Comparison of ENCODE assay signal across 10 cellular contexts in genomic region chr4:39464886-39465501, GRCh38. TPM values are rescaled to one million over a fixed set of nuclear protein-coding genes. Genes with fewer than 3 reads are reported as not detected.
DNase-seq lines count a peak whose midpoint lies in the region; ATAC-seq, FAIRE-seq and TF ChIP-seq lines count a peak whose summit lies in the region.
"Had no signal": no experiment of that assay in that cellular context is flagged by ENCODE, and none has a peak within 500 bp of the region (broad histone marks: within the 10 kb centered on the region; RNA-seq: fewer than 3 reads in every experiment).

No MANE protein-coding gene starts in this region.

- TF ChIP-seq CTCF in GM12878 (IDR thresholded peaks at IDR 0.05 in 2 of 3, conservative IDR thresholded peaks at IDR 0.05 in 1 of 3; ENCODE audit: control insufficient read depth in 2 of 3, extremely low read depth in 1 of 3, insufficient read depth in 1 of 3, low read depth in 3 of 3, low read length in 3 of 3), result no peak; a peak in 1 of 6 replicates

- FAIRE-seq in GM12878 (lab: Jason Lieb, UNC), result no peak
- FAIRE-seq: A204.1 had no signal

- BruUV-seq in GM12878 (replicated peaks; lab: Mats Ljungman, UMichigan), result no TSS peak

- peak; percentile 62 for ATAC-seq in GM12878
- no peak for ATAC-seq in HG02571 (IDR thresholded peaks at IDR 0.05; ENCODE audit: unreplicated experiment)

- H3K4me3 ChIP-seq in GM12878, result no peak overlapping the region

- H3K4me2 ChIP-seq in GM12878 (ENCODE audit: control insufficient read depth, insufficient read depth), result no peak overlapping the region

- H3K79me2 ChIP-seq in GM12878 (ENCODE audit: control insufficient read depth, insufficient read depth, low read length), result peaks cover 9% of the 10 kb centered on the region

- peaks cover 2 to 27% of the 10 kb centered on the region in 2 experiments; a peak in 3 of 4 replicates for H3K36me3 ChIP-seq in GM12878 (ENCODE audit: control insufficient read depth in 2 of 2, insufficient read depth in 2 of 2, low read length in 1 of 2)

- RAD21 ChIA-PET in GM12878 (lab: Charles Lee; ENCODE audit: unreplicated experiment), result no interaction called here

- peaks cover 5% of the 10 kb centered on the region for H3K4me1 ChIP-seq in GM12878 (ENCODE audit: control insufficient read depth, insufficient read depth, low read length)

- H3K9me3 ChIP-seq in GM12878 (replicated peaks; ENCODE audit: control insufficient read depth, insufficient read depth, low read length), result no peaks in the 10 kb centered on the region

- POLR2A ChIA-PET in GM12878 (lab: Charles Lee), result no interaction called here

- 96% methylated on average over 2 of the region's 2 CpGs for WGBS in GM12878 (ENCODE audit: insufficient coverage, insufficient replicate concordance, low lambda C conversion rate, missing lambda C conversion rate)

- no peak for TF ChIP-seq EP300 in GM12878 (IDR thresholded peaks at IDR 0.05; ENCODE audit: borderline replicate concordance in 1 of 2, control insufficient read depth in 1 of 2, low read depth in 2 of 2, low read length in 2 of 2)

- H3K27ac ChIP-seq in GM12878 (ENCODE audit: control insufficient read depth, insufficient read depth), result no peak overlapping the region

- no peak overlapping the region for H3K9ac ChIP-seq in GM12878 (ENCODE audit: control insufficient read depth, insufficient read depth, low read length)

- no peaks in the 10 kb centered on the region for H3K27me3 ChIP-seq in GM12878 (replicated peaks in 1 of 2; ENCODE audit: control insufficient read depth in 2 of 2, insufficient read depth in 2 of 2, low read length in 1 of 2)

- TF ChIP-seq RAD21 in GM12878 (IDR thresholded peaks at IDR 0.05; ENCODE audit: insufficient read depth, low read depth, low read length), result no peak

- no peaks in the 10 kb centered on the region for H4K20me1 ChIP-seq in GM12878 (ENCODE audit: control insufficient read depth, insufficient read depth)

- no peak for TF ChIP-seq POLR2A in GM12878 (IDR thresholded peaks at IDR 0.05; ENCODE audit: low read depth, low read length)

- intact Hi-C loops in GM12878 (cut with micrococcal nuclease; ENCODE audit: unreplicated experiment), result loop anchor here (5.0 to 10.0 kb wide), 2 partner anchors 172 to 320 kb away; partner anchors contain the start of gene SMIM14

- peak; percentile 40 for DNase-seq in DMS 273 (lab: John Stamatoyannopoulos, UW; ENCODE audit: unreplicated experiment)
- no peak for DNase-seq in DMS 273 treated with DMSO at 0.1 percent for 48 hours (lab: John Stamatoyannopoulos, UW)
- peak; percentile 0 for DNase-seq in NCI-H2107 (lab: John Stamatoyannopoulos, UW)
- no peak for DNase-seq in GM12878 (ENCODE audit: low read depth, low spot score)
- peak; percentile 78 for DNase-seq in non-pigmented ciliary epithelial cell (ENCODE audit: low read depth)
- DNase-seq in SKM-1 (lab: John Stamatoyannopoulos, UW; ENCODE audit: unreplicated experiment), result no peak
- no peak for DNase-seq in NCI-H1417 treated with DMSO at 0.1 percent for 48 hours (lab: John Stamatoyannopoulos, UW)
- DNase-seq: activated naive CD4-positive, alpha-beta T cell had no signal

- in situ Hi-C loops in GM12878 (cut with MboI), result loop anchor here (5.0 kb wide), 1 partner anchor 507 kb away; no protein-coding TSS in a partner anchor

- SMC1A ChIA-PET in GM12878 (lab: Charles Lee; ENCODE audit: uncharacterized antibody, unreplicated experiment), result interaction anchor here (0.6 to 2.1 kb wide), 2 partner anchors 161 to 364 kb away, joined by 3 to 5 read pairs; no protein-coding TSS in a partner anchor

- CTCF ChIA-PET in GM12878 (lab: Yijun Ruan, JAX), result no interaction called here

- no peak overlapping the region for H2AFZ ChIP-seq in GM12878 (ENCODE audit: control insufficient read depth, low read depth, low read length)

TF ChIP-seq in GM12878, 131 proteins besides CTCF, POLR2A, EP300 and RAD21 (continues in another document):
- TF ChIP-seq ATF2 (IDR thresholded peaks at IDR 0.05; ENCODE audit: low read length) (0 out of 2 replicates have a peak, but pooled peaks have one; percentile 26), MAX (IDR thresholded peaks at IDR 0.05; ENCODE audit: low read depth, low read length) (no peak), CREB1 (IDR thresholded peaks at IDR 0.05; ENCODE audit: low read depth) (peak; percentile 76), CREM (IDR thresholded peaks at IDR 0.05; ENCODE audit: low read depth) (peak; percentile 57), YY1 (IDR thresholded peaks at IDR 0.05; ENCODE audit: low read depth, low read length) (peak; percentile 36; the same call in 1 of the 2 replicates)

RNA-seq across cellular contexts. Expression of gene LIAS, which starts 6.1 kb away (rescaled TPM):
- total RNA-seq in GM12878 (2013; cell fraction: nucleolus; rRNA removed), result 53.7 and 59.9 TPM in 2 replicates
- total RNA-seq in GM12878 (2014; rRNA removed) (19.0 and 21.8 TPM in 2 replicates), GM12878 (2014; rRNA removed; fragmentation: Illumina TruSeq; extraction: Trizol) (28.3 and 28.6 TPM in 2 replicates), GM12878 (2021) (14.1 and 17.9 TPM in 2 replicates)
- 11.2 TPM for polyA plus RNA-seq in GM12878 (2011; ENCODE audit: low read depth)
- polyA plus RNA-seq in GM12878 (2011; rRNA removed) (27.2 and 38.4 TPM in 2 replicates), GM12878 (2014; fragmentation: Illumina TruSeq; extraction: Trizol) (32.3 and 40.4 TPM in 2 replicates), GM12878 (2014; fragmentation: Nextera tagmentation; extraction: Ambion mirVana) (10 to 100 TPM; 19.9 to 22.1 TPM), GM12878 (2014; rRNA removed) (20.8 and 25.7 TPM in 2 replicates), GM12878 (2016; fragmentation: Nextera tagmentation; extraction: Ambion mirVana) (10 to 100 TPM; 27.9 to 30.6 TPM)
- 13.5 and 13.7 TPM in 2 replicates for polyA plus RNA-seq in GM12878 (2011; cell fraction: cytosol; rRNA removed)
- polyA plus RNA-seq in GM12878 (2011; cell fraction: nucleus; rRNA removed), result 12.8 and 16.0 TPM in 2 replicates
- polyA plus RNA-seq in GM12878 (2012), result 11.6 and 16.6 TPM in 2 replicates
- 11.4 and 13.2 TPM in 2 replicates for polyA minus RNA-seq in GM12878 (2011; rRNA and poly(A)+ RNA removed)
- 4.7 and 4.9 TPM in 2 replicates for polyA minus RNA-seq in GM12878 (2011; cell fraction: cytosol; rRNA and poly(A)+ RNA removed)
- 9.6 and 15.3 TPM in 2 replicates for polyA minus RNA-seq in GM12878 (2011; cell fraction: nucleus; rRNA and poly(A)+ RNA removed)

RNA-seq across cellular contexts. Expression of gene RPL9, which starts 6.3 kb away (rescaled TPM):
- 386 and 397 TPM in 2 replicates for total RNA-seq in GM12878 (2013; cell fraction: nucleolus; rRNA removed)
- total RNA-seq in GM12878 (2014; rRNA removed), result 2,792 and 4,340 TPM in 2 replicates
- 3,546 and 3,577 TPM in 2 replicates for total RNA-seq in GM12878 (2014; rRNA removed; fragmentation: Illumina TruSeq; extraction: Trizol)
- total RNA-seq in GM12878 (2021), result 1,956 and 2,067 TPM in 2 replicates
- polyA plus RNA-seq in GM12878 (2011; ENCODE audit: low read depth), result 4,575 TPM
- polyA plus RNA-seq in GM12878 (2011; rRNA removed), result 1,676 and 2,498 TPM in 2 replicates
- 752 and 1,248 TPM in 2 replicates for polyA plus RNA-seq in GM12878 (2011; cell fraction: cytosol; rRNA removed)
- 524 and 814 TPM in 2 replicates for polyA plus RNA-seq in GM12878 (2011; cell fraction: nucleus; rRNA removed)
- polyA plus RNA-seq in GM12878 (2012), result 3,462 and 4,819 TPM in 2 replicates
- polyA plus RNA-seq in GM12878 (2014; fragmentation: Illumina TruSeq; extraction: Trizol), result 3,027 and 3,582 TPM in 2 replicates
- 1,000 to 10,000 TPM; 3,033 to 4,444 TPM for polyA plus RNA-seq in GM12878 (2014; fragmentation: Nextera tagmentation; extraction: Ambion mirVana)
- polyA plus RNA-seq in GM12878 (2014; rRNA removed), result 4,252 and 4,767 TPM in 2 replicates
- polyA plus RNA-seq in GM12878 (2016; fragmentation: Nextera tagmentation; extraction: Ambion mirVana), result 1,000 to 10,000 TPM; 1,006 to 1,061 TPM
- polyA minus RNA-seq in GM12878 (2011; rRNA and poly(A)+ RNA removed), result 143 and 203 TPM in 2 replicates
- polyA minus RNA-seq in GM12878 (2011; cell fraction: cytosol; rRNA and poly(A)+ RNA removed), result 311 and 316 TPM in 2 replicates
- polyA minus RNA-seq in GM12878 (2011; cell fraction: nucleus; rRNA and poly(A)+ RNA removed), result 207 and 297 TPM in 2 replicates

RNA-seq across cellular contexts. Expression of gene KLB, which starts 58.3 kb away (rescaled TPM):
- not detected in 2 replicates for total RNA-seq in GM12878 (2013; cell fraction: nucleolus; rRNA removed)
- total RNA-seq in GM12878 (2014; rRNA removed) (under 0.01 and 0.05 TPM in 2 replicates), GM12878 (2014; rRNA removed; fragmentation: Illumina TruSeq; extraction: Trizol) (0.04 and 0.05 TPM in 2 replicates), GM12878 (2021) (0.08 and 0.11 TPM in 2 replicates)
- polyA plus RNA-seq in GM12878 (2011; ENCODE audit: low read depth), result 0.04 TPM
- polyA plus RNA-seq in GM12878 (2011; rRNA removed) (0.01 TPM in 1 of 2 replicates, not detected in the other), GM12878 (2014; fragmentation: Illumina TruSeq; extraction: Trizol) (0.01 and 0.05 TPM in 2 replicates), GM12878 (2014; fragmentation: Nextera tagmentation; extraction: Ambion mirVana) (under 1 TPM; 0.08 to 0.13 TPM), GM12878 (2014; rRNA removed) (0.01 and 0.04 TPM in 2 replicates), GM12878 (2016; fragmentation: Nextera tagmentation; extraction: Ambion mirVana) (under 1 TPM; 0.03 to 0.09 TPM)
- not detected in 2 replicates for polyA plus RNA-seq in GM12878 (2011; cell fraction: cytosol; rRNA removed)
- not detected in 2 replicates for polyA plus RNA-seq in GM12878 (2011; cell fraction: nucleus; rRNA removed)
- 0.09 and 0.11 TPM in 2 replicates for polyA plus RNA-seq in GM12878 (2012)
- not detected in 2 replicates for polyA minus RNA-seq in GM12878 (2011; rRNA and poly(A)+ RNA removed)
- not detected in 2 replicates for polyA minus RNA-seq in GM12878 (2011; cell fraction: cytosol; rRNA and poly(A)+ RNA removed)
- 0.12 TPM in 1 of 2 replicates, not detected in the other for polyA minus RNA-seq in GM12878 (2011; cell fraction: nucleus; rRNA and poly(A)+ RNA removed)

Comparison
In these comparisons a context has a peak if more than half of its experiments do, and no peak if none do; other contexts are left out.
1. DNase-seq: peak in DMS 273 (single experiment), NCI-H2107 (single experiment) and non-pigmented ciliary epithelial cell (single experiment); none in DMS 273 treated with DMSO at 0.1 percent for 48 hours (single experiment), GM12878 (single experiment), SKM-1 (single experiment) and NCI-H1417 treated with DMSO at 0.1 percent for 48 hours (single experiment).